9 cellular contexts compared by ENCODE assay signal in the genomic region with DNA sequence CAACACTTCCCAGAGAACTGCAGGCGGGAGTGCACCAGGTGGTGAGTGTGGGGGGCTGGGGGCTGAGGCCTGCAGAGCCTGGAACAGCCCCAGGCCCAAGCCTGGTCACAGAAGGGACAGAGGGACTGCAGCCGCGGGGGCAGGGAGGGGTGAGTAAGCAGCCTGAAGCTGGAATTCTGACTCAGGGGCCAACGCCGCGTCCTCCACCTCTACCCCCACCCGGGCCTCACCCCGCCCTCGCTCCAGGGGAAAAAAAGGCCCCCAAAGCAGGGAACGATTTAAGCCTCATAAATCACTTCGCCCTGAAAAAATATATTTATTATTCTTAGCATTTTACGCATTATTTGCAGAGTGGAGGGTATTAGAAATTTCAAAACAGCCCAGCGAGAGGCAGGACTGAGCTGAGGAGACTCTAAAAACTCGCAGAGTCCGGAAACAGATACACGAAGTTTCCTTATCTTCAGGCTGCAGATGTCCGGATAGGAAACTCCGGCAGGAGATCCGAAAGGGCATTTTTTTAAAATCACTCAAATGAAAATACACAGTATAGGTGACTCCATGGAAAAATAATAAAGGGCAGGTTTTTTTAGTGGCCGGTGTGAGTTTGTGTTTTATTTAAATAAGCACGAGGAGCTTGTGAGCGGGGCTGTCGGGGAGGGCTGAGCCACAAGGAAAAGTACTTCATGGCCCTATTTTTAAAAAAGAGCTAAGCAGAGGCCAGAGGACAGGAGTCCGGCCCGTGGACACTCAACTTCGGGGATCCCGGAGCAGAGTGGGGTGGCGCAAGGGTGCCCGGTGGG. TPM values are rescaled to one million over a fixed set of nuclear protein-coding genes. Genes with fewer than 3 reads are reported as not detected.
DNase-seq lines count a peak whose midpoint lies in the region; ATAC-seq, FAIRE-seq and TF ChIP-seq lines count a peak whose summit lies in the region.
"Had no signal": no experiment of that assay in that cellular context is flagged by ENCODE, and none has a peak within 500 bp of the region (broad histone marks: within the 10 kb centered on the region; RNA-seq: fewer than 3 reads in every experiment).

No MANE protein-coding gene starts in this region.

- in situ Hi-C loops in K562 (cut with MboI) = no loop called here

- FAIRE-seq in K562 (lab: Jason Lieb, UNC) = peak; percentile 88

- ATAC-seq in Right ventricle myocardium superior (ENCODE audit: poor library complexity) = peak; percentile 14
- peak; percentile 51 for ATAC-seq in K562
- ATAC-seq in right lobe of liver = peak; percentile 20 to 61 (median 47)

- peak overlapping the region; percentile 92 for H3K4me2 ChIP-seq in K562 (ENCODE audit: insufficient read depth, low read length)

- CTCF ChIA-PET in K562 (lab: Yijun Ruan, JAX; ENCODE audit: low intra/inter-chr PET ratio) = no interaction called here

- H3K9ac ChIP-seq in K562 (ENCODE audit: insufficient read depth in 1 of 2, low read depth in 2 of 2, low read length in 2 of 2) = peak overlapping the region; percentile 94 to 98

- TF ChIP-seq RAD21 in K562 (CRISPR knock-in tag; conservative IDR thresholded peaks at IDR 0.05 in 1 of 2, IDR thresholded peaks at IDR 0.05 in 1 of 2) = no peak

- peak; percentile 52 for DNase-seq in Right ventricle myocardium superior
- no peak for DNase-seq in cardiac septum (ENCODE audit: low spot score)
- peak; percentile 53 to 84 (median 64) for DNase-seq in K562 (ENCODE audit: extremely low read depth in 1 of 4, low spot score in 3 of 4)
- DNase-seq in right lobe of liver = no peak
- DNase-seq in vagina (ENCODE audit: extremely low spot score in 2 of 2) = no peak
- DNase-seq in Peyer's patch = no peak
- DNase-seq in NCI-H1417 (lab: John Stamatoyannopoulos, UW) = no peak
- no peak for DNase-seq in OCI-M2 (lab: John Stamatoyannopoulos, UW; ENCODE audit: unreplicated experiment)
- DNase-seq: activated naive CD4-positive, alpha-beta T cell treated with anti-CD3 and anti-CD28 coated beads for 36 hours had no signal

- H3K27ac ChIP-seq in K562 (ENCODE audit: extremely low read depth, low read depth, low read length) (peak overlapping the region; percentile 98), right lobe of liver (peak overlapping the region in 1 of 3 donors; percentile 13), vagina (peak overlapping the region; percentile 95), Peyer's patch (peak overlapping the region in 2 of 4 donors; percentile 32 to 41)

- 1% methylated on average over 20 of the region's 29 CpGs for WGBS in K562 (ENCODE audit: insufficient coverage, low coverage, missing lambda C conversion rate)
- 9% methylated on average over 28 of the region's 29 CpGs for WGBS in right lobe of liver (ENCODE audit: insufficient coverage, low coverage, low lambda C conversion rate, missing lambda C conversion rate)

- H4K20me1 ChIP-seq in K562 (replicated peaks; ENCODE audit: control insufficient read depth, insufficient read depth, low read length) = peaks cover 34% of the 10 kb centered on the region

- no peaks in the 10 kb centered on the region for H3K9me1 ChIP-seq in K562 (ENCODE audit: control insufficient read depth, insufficient read depth, low read length)

- H3K4me3 ChIP-seq in K562 (peak overlapping the region; percentile 98), right lobe of liver (no peak overlapping the region), vagina (peak overlapping the region; percentile 83), Peyer's patch (no peak overlapping the region)

- peaks cover 90% of the 10 kb centered on the region for H3K36me3 ChIP-seq in K562 (ENCODE audit: control insufficient read depth, insufficient read depth, low read length)
- no peaks in the 10 kb centered on the region for H3K36me3 ChIP-seq in right lobe of liver
- H3K36me3 ChIP-seq in vagina = peaks cover 0 to 9% of the 10 kb centered on the region in 2 donors
- H3K36me3 ChIP-seq in Peyer's patch = no peaks in the 10 kb centered on the region

- POLR2A ChIA-PET in K562 (lab: Yijun Ruan, JAX) = interaction anchor here (0.6 to 2.8 kb wide), 15 partner anchors 9 to 176 kb away, joined by 3 to 17 read pairs (median 4); a partner anchor contains a TSS

- H2AFZ ChIP-seq in K562 (ENCODE audit: low read depth, low read length) = no peak overlapping the region

- intact Hi-C loops in Right ventricle myocardium superior (cut with DNase I) (loop anchor here (10.0 kb wide), 1 partner anchor 92 kb away; no protein-coding TSS in a partner anchor), cardiac septum (cut with DNase I) (no loop called here), K562 (cut with micrococcal nuclease) (no loop called here), right lobe of liver (cut with DNase I) (no loop called here), vagina (cut with DNase I) (no loop called here)

- H3K9me3 ChIP-seq in K562 (replicated peaks; ENCODE audit: control insufficient read depth, insufficient read depth, low read depth, low read length) = no peaks in the 10 kb centered on the region
- no peaks in the 10 kb centered on the region for H3K9me3 ChIP-seq in right lobe of liver
- no peaks in the 10 kb centered on the region for H3K9me3 ChIP-seq in vagina
- H3K9me3 ChIP-seq in Peyer's patch = no peaks in the 10 kb centered on the region

- peaks cover 80% of the 10 kb centered on the region for H3K79me2 ChIP-seq in K562 (ENCODE audit: control insufficient read depth, insufficient read depth, low read length)

- H3K27me3 ChIP-seq in K562 (ENCODE audit: control insufficient read depth in 2 of 2, insufficient read depth in 2 of 2, low read length in 2 of 2) (no peaks in the 10 kb centered on the region), right lobe of liver (peaks cover 0 to 29% of the 10 kb centered on the region in 2 donors), vagina (no peaks in the 10 kb centered on the region), Peyer's patch (peaks cover 0 to 51% of the 10 kb centered on the region in 2 donors)

- no TSS peak for BruUV-seq in K562 (replicated peaks; lab: Mats Ljungman, UMichigan)

- TF ChIP-seq EP300 in K562 (IDR thresholded peaks at IDR 0.05; ENCODE audit: low read length) = peak; percentile 87

- TF ChIP-seq CTCF in K562 (IDR thresholded peaks at IDR 0.05 in 2 of 3, conservative IDR thresholded peaks at IDR 0.05 in 1 of 3; ENCODE audit: insufficient read depth in 2 of 3, low read depth in 1 of 3, low read length in 3 of 3) = peak in 1 of 3 experiments; percentile 26; a peak in 2 of 6 replicates
- TF ChIP-seq CTCF in right lobe of liver (IDR thresholded peaks at IDR 0.05) = no peak
- no peak for TF ChIP-seq CTCF in vagina (IDR thresholded peaks at IDR 0.05)
- no peak for TF ChIP-seq CTCF in Peyer's patch (IDR thresholded peaks at IDR 0.05)

- no peak for TF ChIP-seq POLR2A in K562 (conservative IDR thresholded peaks at IDR 0.05)
- no peak for TF ChIP-seq POLR2A in right lobe of liver (IDR thresholded peaks at IDR 0.05)
- TF ChIP-seq POLR2A in vagina (IDR thresholded peaks at IDR 0.05) = no peak
- TF ChIP-seq POLR2A in Peyer's patch (IDR thresholded peaks at IDR 0.05) = no peak

- H3K4me1 ChIP-seq in K562 (replicated peaks in 1 of 2; ENCODE audit: control insufficient read depth in 2 of 2, insufficient read depth in 2 of 2, low read length in 2 of 2) (peaks cover 17 to 60% of the 10 kb centered on the region in 2 experiments; a peak in 3 of 5 replicates), right lobe of liver (peaks cover 0 to 17% (median 3%) of the 10 kb centered on the region in 4 donors), vagina (peaks cover 58% of the 10 kb centered on the region), Peyer's patch (peaks cover 0 to 17% (median 11%) of the 10 kb centered on the region in 4 donors)

RNA-seq across cellular contexts. Expression of a gene that starts 9.9 kb away (rescaled TPM):
- total RNA-seq in Right ventricle myocardium superior (8.3 TPM), cardiac septum (15.6 TPM), K562 (2014; rRNA removed) (86.9 and 125 TPM in 2 replicates), K562 (2014; rRNA removed; fragmentation: Illumina TruSeq; extraction: Trizol) (32.6 and 32.8 TPM in 2 replicates), K562 (2015; rRNA removed; fragmentation: Illumina TruSeq; extraction: Trizol) (50.8 and 55.3 TPM in 2 replicates), K562 (2021) (215 and 218 TPM in 2 replicates), right lobe of liver (1 to 10 TPM in 2 of 6 experiments, under 1 TPM in 4; 0.60 to 1.3 (median 0.76) TPM), vagina (50.6 TPM), Peyer's patch (10 to 100 TPM in 1 of 4 donors, 1 to 10 TPM in 3; 2.8 to 11.6 (median 8.1) TPM)
- 49.8 and 107 TPM in 2 replicates for total RNA-seq in K562 (2011; cell fraction: chromatin; rRNA removed; ENCODE audit: low replicate concordance)
- total RNA-seq in K562 (2011; cell fraction: nucleolus; rRNA removed) = 84.0 and 88.4 TPM in 2 replicates
- 50.5 and 57.9 TPM in 2 replicates for total RNA-seq in K562 (2011; cell fraction: nucleoplasm; rRNA removed)
- polyA plus RNA-seq in K562 (2011; rRNA removed) (28.9 and 29.6 TPM in 2 replicates), K562 (2014; fragmentation: Illumina TruSeq; extraction: Trizol) (74.6 and 129 TPM in 2 replicates), K562 (2014; fragmentation: Nextera tagmentation; extraction: Ambion mirVana) (10 to 100 TPM in 1 of 2 experiments, 1 to 10 TPM in 1; 8.5 to 11.6 TPM), K562 (2014; rRNA removed) (113 and 118 TPM in 2 replicates)
- polyA plus RNA-seq in K562 (2011; cell fraction: cytosol; rRNA removed) = 29.6 and 67.6 TPM in 2 replicates
- 108 and 210 TPM in 2 replicates for polyA plus RNA-seq in K562 (2011; cell fraction: nucleus; rRNA removed)
- 126 and 159 TPM in 2 replicates for polyA plus RNA-seq in K562 (2012)
- polyA minus RNA-seq in K562 (2011; rRNA and poly(A)+ RNA removed) = 12.2 and 21.4 TPM in 2 replicates
- polyA minus RNA-seq in K562 (2011; cell fraction: cytosol; rRNA and poly(A)+ RNA removed) = 57.2 and 76.2 TPM in 2 replicates
- 42.5 and 50.0 TPM in 2 replicates for polyA minus RNA-seq in K562 (2011; cell fraction: nucleus; rRNA and poly(A)+ RNA removed)

RNA-seq across cellular contexts. Expression of a gene that starts 16.4 kb away (rescaled TPM):
- not detected for total RNA-seq in Right ventricle myocardium superior
- total RNA-seq in cardiac septum = not detected
- not detected in 2 replicates for total RNA-seq in K562 (2011; cell fraction: chromatin; rRNA removed; ENCODE audit: low replicate concordance)
- total RNA-seq in K562 (2011; cell fraction: nucleolus; rRNA removed) = not detected in 2 replicates
- total RNA-seq in K562 (2011; cell fraction: nucleoplasm; rRNA removed) = not detected in 2 replicates
- total RNA-seq in K562 (2014; rRNA removed) = 0.04 TPM in 1 of 2 replicates, not detected in the other
- total RNA-seq in K562 (2014; rRNA removed; fragmentation: Illumina TruSeq; extraction: Trizol) = not detected in 2 replicates
- not detected in 2 replicates for total RNA-seq in K562 (2015; rRNA removed; fragmentation: Illumina TruSeq; extraction: Trizol)
- not detected in 2 replicates for total RNA-seq in K562 (2021)
- not detected in 2 replicates for polyA plus RNA-seq in K562 (2011; rRNA removed)
- polyA plus RNA-seq in K562 (2011; cell fraction: cytosol; rRNA removed) = not detected in 2 replicates
- polyA plus RNA-seq in K562 (2011; cell fraction: nucleus; rRNA removed) = not detected in 2 replicates
- not detected in 2 replicates for polyA plus RNA-seq in K562 (2012)
- not detected in 2 replicates for polyA plus RNA-seq in K562 (2014; fragmentation: Illumina TruSeq; extraction: Trizol)
- polyA plus RNA-seq in K562 (2014; fragmentation: Nextera tagmentation; extraction: Ambion mirVana) = not detected
- polyA plus RNA-seq in K562 (2014; rRNA removed) = not detected in 2 replicates
- polyA minus RNA-seq in K562 (2011; rRNA and poly(A)+ RNA removed) = not detected in 2 replicates
- not detected in 2 replicates for polyA minus RNA-seq in K562 (2011; cell fraction: cytosol; rRNA and poly(A)+ RNA removed)
- polyA minus RNA-seq in K562 (2011; cell fraction: nucleus; rRNA and poly(A)+ RNA removed) = not detected in 2 replicates
- total RNA-seq in right lobe of liver = not detected
- not detected for total RNA-seq in vagina
- total RNA-seq in Peyer's patch = not detected
- total RNA-seq: activated naive CD4-positive, alpha-beta T cell treated with anti-CD3 and anti-CD28 coated beads for 36 hours had no signal

Comparison
In these comparisons a context has a peak if more than half of its experiments do, and no peak if none do; other contexts are left out.
1. DNase-seq: peak in Right ventricle myocardium superior (single experiment) and K562 (4 of 4); none in cardiac septum (single experiment), right lobe of liver (0 of 3), vagina (0 of 2), Peyer's patch (0 of 3), NCI-H1417 (0 of 3) and OCI-M2 (single experiment).
2. H3K4me3 ChIP-seq: peak in K562 (single experiment) and vagina (2 of 2); none in right lobe of liver (0 of 3) and Peyer's patch (0 of 4).
3. Peak in every context shown above with its lines, with median percentiles within 50 percentile points of each other: ATAC-seq.